8 cellular contexts compared by ENCODE assay signal in the genomic region with DNA sequence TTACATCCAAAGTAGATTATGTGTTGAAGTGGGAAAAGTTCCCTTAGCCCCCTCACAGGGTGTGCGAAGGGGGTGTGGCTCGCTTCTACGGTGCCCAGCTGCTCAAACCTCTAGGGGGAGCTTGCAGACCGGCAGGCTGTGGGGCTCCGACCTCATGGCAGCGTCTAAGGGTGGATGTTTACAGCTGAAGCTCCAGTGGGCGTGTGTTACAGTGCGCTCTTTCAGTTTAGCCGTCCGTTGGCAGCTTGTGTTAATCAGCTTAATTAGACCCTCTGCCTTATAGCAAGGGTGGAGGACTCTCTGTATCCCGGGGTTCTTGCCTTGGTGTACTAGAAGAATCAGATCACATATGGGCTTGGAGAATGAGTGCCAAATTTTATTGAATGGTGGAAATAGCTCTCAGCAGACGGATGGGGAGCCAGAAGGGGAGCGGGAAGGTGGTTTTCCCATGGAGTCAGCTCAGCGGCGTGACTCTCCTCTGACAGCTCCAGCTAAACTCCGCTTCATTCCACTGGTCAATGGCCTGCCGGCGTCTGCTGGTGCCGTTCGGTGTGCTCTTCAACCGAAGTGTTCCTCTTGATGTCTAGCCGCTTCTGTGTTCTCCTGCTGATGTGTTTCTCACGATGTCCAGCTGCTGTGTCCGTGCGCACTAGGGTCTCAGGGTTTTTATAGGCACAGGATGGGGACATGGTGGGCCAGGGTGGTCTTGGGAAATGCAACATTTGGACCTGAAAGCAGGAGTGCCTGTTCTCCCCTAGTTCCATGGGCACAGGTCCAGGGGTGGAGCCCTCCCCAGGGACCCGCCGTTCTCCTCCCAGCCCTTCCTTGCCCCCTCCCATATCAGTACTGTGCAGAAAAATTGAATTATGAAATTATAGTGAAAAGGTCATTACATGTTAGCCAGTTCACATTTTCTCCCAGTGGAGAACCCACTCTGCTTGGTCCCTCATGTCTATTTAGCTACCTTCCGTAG. TPM values are rescaled to one million over a fixed set of nuclear protein-coding genes. Genes with fewer than 3 reads are reported as not detected.
DNase-seq lines count a peak whose midpoint lies in the region; ATAC-seq, FAIRE-seq and TF ChIP-seq lines count a peak whose summit lies in the region.

No MANE protein-coding gene starts in this region.

- in situ Hi-C loops in ACHN (cut with HindIII; ENCODE audit: low pct_ligation_motif_present, low pct_unique_long_range_greater_than_20kb, low sequenced_read_pairs): no loop called here

- TF ChIP-seq EP300 in ovary (IDR thresholded peaks at IDR 0.05): no peak

- WGBS in esophagus squamous epithelium, 2 donors: 42 to 45% methylated on average over 17 to 21 of the region's 28 CpGs
- 49 to 54% (median 53%) methylated on average over 28 of the region's 28 CpGs for WGBS in ovary, 3 donors

- no peak for TF ChIP-seq POLR2A in GM12891 (IDR thresholded peaks at IDR 0.05; ENCODE audit: low read depth, low read length)
- TF ChIP-seq POLR2A in esophagus squamous epithelium (IDR thresholded peaks at IDR 0.05): no peak
- no peak for TF ChIP-seq POLR2A in ovary (IDR thresholded peaks at IDR 0.05)

- peak in 4 of 6 experiments; percentile 31 to 51 (median 34) for TF ChIP-seq CTCF in esophagus squamous epithelium (IDR thresholded peaks at IDR 0.05)
- TF ChIP-seq CTCF in nephron progenitor cell (IDR thresholded peaks at IDR 0.05): peak; percentile 63
- no peak for TF ChIP-seq CTCF in ovary (IDR thresholded peaks at IDR 0.05)

- H3K27ac ChIP-seq in esophagus squamous epithelium: no peak overlapping the region
- H3K27ac ChIP-seq in ovary: no peak overlapping the region

- FAIRE-seq in GM12891 (lab: Jason Lieb, UNC): peak; percentile 78

- intact Hi-C loops in activated CD4-positive, alpha-beta T cell treated with anti-CD3 and anti-CD28 coated beads, Interleukin-2, amount 10 ng/mL, durations not matched to agents 24 days and 14 days (cut with micrococcal nuclease): loop anchor here (5.0 to 10.0 kb wide), 2 partner anchors 208 to 315 kb away; a partner anchor contains a TSS
- intact Hi-C loops in esophagus squamous epithelium (cut with DNase I): loop anchor here (5.0 kb wide), 1 partner anchor 123 kb away; no protein-coding TSS in a partner anchor
- intact Hi-C loops in ovary (cut with DNase I): loop anchor here in 2 of 4 donors (10.0 kb wide), 2 partner anchors 505 to 515 kb away; no protein-coding TSS in a partner anchor

- H3K36me3 ChIP-seq in esophagus squamous epithelium: no peaks in the 10 kb centered on the region
- no peaks in the 10 kb centered on the region for H3K36me3 ChIP-seq in ovary

- DNase-seq in ACHN: peak; percentile 35
- DNase-seq in GM12891 (ENCODE audit: insufficient read length, low spot score): no peak
- DNase-seq in NCI-H1417 treated with DMSO at 0.1 percent for 48 hours (lab: John Stamatoyannopoulos, UW): peak; percentile 39
- DNase-seq in activated CD4-positive, alpha-beta T cell treated with anti-CD3 and anti-CD28 coated beads, Interleukin-2, amount 10 ng/mL, durations not matched to agents 24 days and 14 days: peak; percentile 84
- DNase-seq in esophagus squamous epithelium (lab: John Stamatoyannopoulos, UW): no peak
- peak; percentile 63 for DNase-seq in nephron progenitor cell
- DNase-seq in ovary: no peak

- H3K4me1 ChIP-seq in esophagus squamous epithelium (peaks cover 0 to 17% (median 4%) of the 10 kb centered on the region in 3 donors), ovary (ENCODE audit: insufficient read depth) (no peaks in the 10 kb centered on the region)

- peak overlapping the region in 2 of 4 donors; percentile 17 to 46 for H3K4me3 ChIP-seq in esophagus squamous epithelium
- no peak overlapping the region for H3K4me3 ChIP-seq in ovary

- H3K9me3 ChIP-seq in esophagus squamous epithelium (no peaks in the 10 kb centered on the region), ovary (no peaks in the 10 kb centered on the region)

- peak overlapping the region; percentile 60 for H3K4me3 Mint-ChIP-seq in activated CD4-positive, alpha-beta T cell treated with anti-CD3 and anti-CD28 coated beads, Interleukin-2, amount 10 ng/mL, durations not matched to agents 24 days and 14 days
- peak overlapping the region; percentile 48 for H3K4me3 Mint-ChIP-seq in nephron progenitor cell

- peak overlapping the region; percentile 3 for H3K27ac Mint-ChIP-seq in activated CD4-positive, alpha-beta T cell treated with anti-CD3 and anti-CD28 coated beads, Interleukin-2, amount 10 ng/mL, durations not matched to agents 24 days and 14 days
- H3K27ac Mint-ChIP-seq in nephron progenitor cell: no peak overlapping the region

- H3K27me3 Mint-ChIP-seq in activated CD4-positive, alpha-beta T cell treated with anti-CD3 and anti-CD28 coated beads, Interleukin-2, amount 10 ng/mL, durations not matched to agents 24 days and 14 days: peaks cover 28% of the 10 kb centered on the region
- peaks cover 32% of the 10 kb centered on the region for H3K27me3 Mint-ChIP-seq in nephron progenitor cell (ENCODE audit: low read depth, poor library complexity)

- H3K27me3 ChIP-seq in esophagus squamous epithelium (peaks cover 0 to 56% (median 1%) of the 10 kb centered on the region in 4 donors), ovary (no peaks in the 10 kb centered on the region)

- H3K9me3 Mint-ChIP-seq in activated CD4-positive, alpha-beta T cell treated with anti-CD3 and anti-CD28 coated beads, Interleukin-2, amount 10 ng/mL, durations not matched to agents 24 days and 14 days: no peaks in the 10 kb centered on the region
- H3K9me3 Mint-ChIP-seq in nephron progenitor cell: no peaks in the 10 kb centered on the region

- H3K36me3 Mint-ChIP-seq in activated CD4-positive, alpha-beta T cell treated with anti-CD3 and anti-CD28 coated beads, Interleukin-2, amount 10 ng/mL, durations not matched to agents 24 days and 14 days (ENCODE audit: low read depth): no peaks in the 10 kb centered on the region
- H3K36me3 Mint-ChIP-seq in nephron progenitor cell (ENCODE audit: low read depth): no peaks in the 10 kb centered on the region

- peak; percentile 79 for ATAC-seq in HG02798 (IDR thresholded peaks at IDR 0.05; ENCODE audit: poor library complexity, unreplicated experiment)

- H3K4me1 Mint-ChIP-seq in activated CD4-positive, alpha-beta T cell treated with anti-CD3 and anti-CD28 coated beads, Interleukin-2, amount 10 ng/mL, durations not matched to agents 24 days and 14 days: peaks cover 16% of the 10 kb centered on the region
- peaks cover 4% of the 10 kb centered on the region for H3K4me1 Mint-ChIP-seq in nephron progenitor cell

TF ChIP-seq in GM12891, 5 proteins besides CTCF, POLR2A, EP300 and RAD21:
- TF ChIP-seq POU2F2 (IDR thresholded peaks at IDR 0.05; ENCODE audit: low read depth, low read length) (no peak), SPI1 (IDR thresholded peaks at IDR 0.05; ENCODE audit: low read depth, low read length) (no peak), PAX5 (IDR thresholded peaks at IDR 0.05; ENCODE audit: insufficient read depth, low read length, severe bottlenecking) (no peak), TAF1 (IDR thresholded peaks at IDR 0.05; ENCODE audit: low read depth, low read length) (no peak), POLR2AphosphoS5 (IDR thresholded peaks at IDR 0.05; ENCODE audit: low read depth, low read length) (no peak)

RNA-seq across cellular contexts. Expression of a gene that starts 28.6 kb away (rescaled TPM):
- polyA plus RNA-seq in GM12891 (2012; ENCODE audit: low read depth, missing spikeins): not detected
- total RNA-seq in activated CD4-positive, alpha-beta T cell treated with anti-CD3 and anti-CD28 coated beads, Interleukin-2, amount 10 ng/mL, durations not matched to agents 24 days and 14 days: not detected in 2 replicates
- not detected for total RNA-seq in esophagus squamous epithelium
- not detected for total RNA-seq in ovary
- not detected for polyA plus RNA-seq in ovary

RNA-seq across cellular contexts. Expression of a gene that starts 43.1 kb away (rescaled TPM):
- polyA plus RNA-seq in GM12891 (2012; ENCODE audit: low read depth, missing spikeins): not detected
- not detected in 2 replicates for total RNA-seq in activated CD4-positive, alpha-beta T cell treated with anti-CD3 and anti-CD28 coated beads, Interleukin-2, amount 10 ng/mL, durations not matched to agents 24 days and 14 days
- total RNA-seq in esophagus squamous epithelium (not detected), ovary (not detected)
- not detected for polyA plus RNA-seq in ovary

RNA-seq across cellular contexts. Expression of a gene that starts 45.5 kb away (rescaled TPM):
- polyA plus RNA-seq in GM12891 (2012; ENCODE audit: low read depth, missing spikeins): 1.5 TPM
- total RNA-seq in activated CD4-positive, alpha-beta T cell treated with anti-CD3 and anti-CD28 coated beads, Interleukin-2, amount 10 ng/mL, durations not matched to agents 24 days and 14 days: 6.5 and 6.8 TPM in 2 replicates
- total RNA-seq in esophagus squamous epithelium (10 to 100 TPM in 2 of 4 donors, 1 to 10 TPM in 2; 2.7 to 19.8 (median 12.1) TPM), ovary (10 to 100 TPM; 10.7 to 18.9 (median 16.7) TPM)
- 10 to 100 TPM in 1 of 2 donors, 1 to 10 TPM in 1; 9.9 to 27.5 TPM for polyA plus RNA-seq in ovary

RNA-seq across cellular contexts. Expression of a gene that starts 46.9 kb away (rescaled TPM):
- polyA plus RNA-seq in GM12891 (2012; ENCODE audit: low read depth, missing spikeins): not detected
- total RNA-seq in activated CD4-positive, alpha-beta T cell treated with anti-CD3 and anti-CD28 coated beads, Interleukin-2, amount 10 ng/mL, durations not matched to agents 24 days and 14 days: not detected in 2 replicates
- total RNA-seq in esophagus squamous epithelium: not detected
- total RNA-seq in ovary: not detected
- polyA plus RNA-seq in ovary: not detected

RNA-seq across cellular contexts. Expression of a gene that starts 56.9 kb away (rescaled TPM):
- polyA plus RNA-seq in GM12891 (2012; ENCODE audit: low read depth, missing spikeins): not detected
- total RNA-seq in activated CD4-positive, alpha-beta T cell treated with anti-CD3 and anti-CD28 coated beads, Interleukin-2, amount 10 ng/mL, durations not matched to agents 24 days and 14 days: not detected in 2 replicates
- total RNA-seq in esophagus squamous epithelium (not detected), ovary (under 1 TPM in 1 of 7 donors, not detected in 6; 0.11 TPM)
- polyA plus RNA-seq in ovary: not detected

Comparison
In these comparisons a context has a peak if more than half of its experiments do, and no peak if none do; other contexts are left out.
1. DNase-seq: peak in ACHN (single experiment), NCI-H1417 treated with DMSO at 0.1 percent for 48 hours (single experiment), activated CD4-positive, alpha-beta T cell treated with anti-CD3 and anti-CD28 coated beads, Interleukin-2, amount 10 ng/mL, durations not matched to agents 24 days and 14 days (single experiment) and nephron progenitor cell (single experiment); none in GM12891 (single experiment), esophagus squamous epithelium (single experiment) and ovary (0 of 5).
2. CTCF ChIP-seq: peak in esophagus squamous epithelium (4 of 6) and nephron progenitor cell (single experiment); none in ovary (0 of 3).